In genomic region chr2:237909075-237909695, GRCh38 we compare ENCODE assay signal across 25 cellular contexts. TPM values are rescaled to one million over a fixed set of nuclear protein-coding genes. Genes with fewer than 3 reads are reported as not detected.
"Had no signal": no experiment of that assay in that cellular context is flagged by ENCODE, and none has a peak within 500 bp of the region (broad histone marks: within the 10 kb centered on the region; RNA-seq: fewer than 3 reads in every experiment).

No MANE protein-coding gene starts in this region.

- H3K4me1 ChIP-seq: foreskin keratinocyte, prostate gland had no signal

- H3K27ac Mint-ChIP-seq: activated CD4-positive, alpha-beta memory T cell treated with anti-CD3 and anti-CD28 coated beads, Interleukin-2, amount 10 ng/mL, durations not matched to agents 7 days and 5 days; activated CD4-positive, alpha-beta T cell treated with anti-CD3 and anti-CD28 coated beads, Interleukin-2, amount 10 ng/mL, durations not matched to agents 7 days and 5 days; activated naive CD4-positive, alpha-beta T cell treated with anti-CD3 and anti-CD28 coated beads, Interleukin-2, amount 50 U/mL, for 24 hours; activated T-cell treated with anti-CD3 and anti-CD28 coated beads, Interleukin-2, amount 50 U/mL, for 24 hours; naive B cell; nephron progenitor cell; stimulated activated naive CD8-positive, alpha-beta T cell treated with anti-CD3 and anti-CD28 coated beads, Interleukin-15, Interleukin-2, amounts not matched to agents 100 ng/mL and 50 ng/mL, for 24 hours had no signal

- H3K27me3 Mint-ChIP-seq: activated CD4-positive, alpha-beta memory T cell treated with anti-CD3 and anti-CD28 coated beads, Interleukin-2, amount 10 ng/mL, durations not matched to agents 7 days and 5 days; activated CD4-positive, alpha-beta T cell treated with anti-CD3 and anti-CD28 coated beads, Interleukin-2, amount 10 ng/mL, durations not matched to agents 7 days and 5 days; activated naive CD4-positive, alpha-beta T cell treated with anti-CD3 and anti-CD28 coated beads, Interleukin-2, amount 50 U/mL, for 24 hours; activated T-cell treated with anti-CD3 and anti-CD28 coated beads, Interleukin-2, amount 50 U/mL, for 24 hours; stimulated activated naive CD8-positive, alpha-beta T cell treated with anti-CD3 and anti-CD28 coated beads, Interleukin-15, Interleukin-2, amounts not matched to agents 100 ng/mL and 50 ng/mL, for 24 hours had no signal

- H3K27ac ChIP-seq: body of pancreas, foreskin keratinocyte, ovary, prostate gland, upper lobe of left lung had no signal

- ATAC-seq: body of pancreas, foreskin keratinocyte, left ventricle myocardium superior, SK-N-SH treated with all-trans-retinoic acid at 6 μM for 48 hours had no signal

- H3K36me3 ChIP-seq: ovary, prostate gland, upper lobe of left lung had no signal

- H3K4me1 Mint-ChIP-seq: nephron progenitor cell had no signal

- H3K27me3 ChIP-seq: body of pancreas, esophagus muscularis mucosa, foreskin keratinocyte, ovary, upper lobe of left lung had no signal

- H3K9me3 ChIP-seq: body of pancreas, ovary, prostate gland had no signal

- H3K4me3 Mint-ChIP-seq: activated CD4-positive, alpha-beta memory T cell treated with anti-CD3 and anti-CD28 coated beads, Interleukin-2, amount 10 ng/mL, durations not matched to agents 7 days and 5 days; activated CD4-positive, alpha-beta T cell treated with anti-CD3 and anti-CD28 coated beads, Interleukin-2, amount 10 ng/mL, durations not matched to agents 7 days and 5 days; activated naive CD4-positive, alpha-beta T cell treated with anti-CD3 and anti-CD28 coated beads, Interleukin-2, amount 50 U/mL, for 24 hours; activated T-cell treated with anti-CD3 and anti-CD28 coated beads, Interleukin-2, amount 50 U/mL, for 24 hours; naive B cell; nephron progenitor cell; stimulated activated naive CD8-positive, alpha-beta T cell treated with anti-CD3 and anti-CD28 coated beads, Interleukin-15, Interleukin-2, amounts not matched to agents 100 ng/mL and 50 ng/mL, for 24 hours had no signal

- DNase-seq: activated CD4-positive, alpha-beta memory T cell treated with anti-CD3 and anti-CD28 coated beads, Interleukin-2, amount 10 ng/mL, durations not matched to agents 7 days and 5 days; activated CD4-positive, alpha-beta T cell treated with anti-CD3 and anti-CD28 coated beads for 1 hour; activated CD4-positive, alpha-beta T cell treated with anti-CD3 and anti-CD28 coated beads, Interleukin-2, amount 10 ng/mL, durations not matched to agents 7 days and 5 days; activated CD8-positive, alpha-beta memory T cell treated with anti-CD3 and anti-CD28 coated beads, Interleukin-2, amount 50 U/mL, for 48 hours; activated T-cell treated with anti-CD3 and anti-CD28 coated beads, Interleukin-2, amount 50 U/mL, for 24 hours; anterior cingulate cortex; body of pancreas; dermis blood vessel endothelial cell; effector CD4-positive, alpha-beta T cell; foreskin keratinocyte; left ventricle myocardium superior; naive B cell; nephron progenitor cell; stimulated activated CD4-positive, alpha-beta T cell treated with anti-CD3 and anti-CD28 coated beads, Interleukin-12 subunit alpha, Interleukin-12 subunit beta, amount 100 ng/mL, for 4 hours; stimulated activated CD4-positive, alpha-beta T cell treated with anti-CD3 and anti-CD28 coated beads, Interleukin-4, amount 100 ng/mL, for 1 hour; T-helper 2 cell had no signal

- H3K4me3 ChIP-seq: body of pancreas, esophagus muscularis mucosa, ovary, prostate gland, upper lobe of left lung had no signal

RNA-seq across cellular contexts. Expression of gene RAMP1, which starts 49.8 kb away (rescaled TPM):
- total RNA-seq: glomerular endothelial cell, lung microvascular endothelial cell had no signal
